23 cellular contexts compared by ENCODE assay signal in genomic region chr3:168139947-168140346, GRCh38. TPM values are rescaled to one million over a fixed set of nuclear protein-coding genes. Genes with fewer than 3 reads are reported as not detected.
"Had no signal": no experiment of that assay in that cellular context is flagged by ENCODE, and none has a peak within 500 bp of the region (broad histone marks: within the 10 kb centered on the region; RNA-seq: fewer than 3 reads in every experiment).

No MANE protein-coding gene starts in this region.

- DNase-seq: activated B cell treated with CpG ODN at 0.5 μM for 24 hours; activated CD4-positive, alpha-beta T cell treated with anti-CD3 and anti-CD28 coated beads, Interleukin-2, amount 50 U/mL, for 1 hour; activated CD8-positive, alpha-beta T cell treated with anti-CD3 and anti-CD28 coated beads for 36 hours; activated gamma-delta T cell treated with Interleukin-2 at 50 U/mL for 16 hours; activated naive CD4-positive, alpha-beta T cell treated with anti-CD3 and anti-CD28 coated beads, Interleukin-2, amount 50 U/mL, for 16 hours; activated T-cell treated with anti-CD3 and anti-CD28 coated beads, Interleukin-2, amount 50 U/mL, for 4 hours; dermis blood vessel endothelial cell; effector CD4-positive, alpha-beta T cell; hippocampal formation; kidney; left colon; naive thymus-derived CD4-positive, alpha-beta T cell; nucleus accumbens; pancreas; spleen; stimulated activated naive CD4-positive, alpha-beta T cell; T-helper 9 cell; tibial artery; upper lobe of right lung had no signal

- H3K27ac ChIP-seq: epithelial cell of prostate, gastroesophageal sphincter, pancreas, right atrium auricular region, spleen, suprapubic skin, tibial artery, upper lobe of right lung had no signal

- H3K36me3 ChIP-seq: gastroesophageal sphincter, pancreas, right atrium auricular region, spleen, suprapubic skin, tibial artery, upper lobe of right lung had no signal

- H3K27me3 ChIP-seq: gastroesophageal sphincter, pancreas, right atrium auricular region, spleen, suprapubic skin, tibial artery, upper lobe of right lung had no signal

- H3K9me3 ChIP-seq: gastroesophageal sphincter, pancreas, right atrium auricular region, spleen, suprapubic skin, tibial artery, upper lobe of right lung had no signal

- H3K4me1 ChIP-seq: pancreas, right atrium auricular region, spleen, suprapubic skin, tibial artery, upper lobe of right lung had no signal

- H3K4me3 ChIP-seq: gastroesophageal sphincter, pancreas, right atrium auricular region, spleen, suprapubic skin, tibial artery, upper lobe of right lung had no signal

RNA-seq across cellular contexts. Expression of gene GOLIM4, which starts 44.2 kb away (rescaled TPM):
- polyA plus RNA-seq: naive thymus-derived CD4-positive, alpha-beta T cell had no signal
